ENCODE assay signal across 9 cellular contexts in the genomic region with DNA sequence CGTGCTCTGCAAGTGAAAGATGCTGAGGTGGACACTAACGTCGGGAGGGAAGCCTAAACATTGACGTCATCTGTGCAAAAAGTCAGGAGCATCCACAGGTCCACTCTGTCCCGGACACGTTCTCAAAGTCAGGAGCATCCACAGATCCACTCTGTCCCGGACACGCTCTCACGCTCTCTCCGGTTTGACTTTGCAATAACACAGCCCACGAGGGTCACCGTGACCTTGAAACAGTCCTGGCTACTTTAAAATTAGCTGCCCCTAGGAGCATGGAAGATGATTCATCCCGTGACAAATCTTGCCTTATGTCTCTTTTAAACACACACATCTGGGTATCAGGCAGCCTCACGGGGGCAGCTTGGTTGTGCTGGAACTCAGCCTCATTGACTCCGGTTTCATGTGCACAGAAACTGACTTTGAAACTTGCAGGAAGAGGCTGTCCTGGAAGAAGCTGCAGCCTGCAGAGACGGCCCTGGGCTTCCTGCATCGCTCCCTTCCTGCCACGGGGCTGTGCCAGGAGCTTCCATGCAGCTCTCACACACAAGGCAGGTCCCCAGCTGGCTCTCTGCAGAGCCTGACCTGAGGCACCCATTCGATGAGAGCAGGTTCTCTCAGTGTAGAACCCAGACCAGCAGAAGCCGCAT. TPM values are rescaled to one million over a fixed set of nuclear protein-coding genes. Genes with fewer than 3 reads are reported as not detected.
DNase-seq lines count a peak whose midpoint lies in the region; FAIRE-seq and TF ChIP-seq lines count a peak whose summit lies in the region.
"Had no signal": no experiment of that assay in that cellular context is flagged by ENCODE, and none has a peak within 500 bp of the region (broad histone marks: within the 10 kb centered on the region; RNA-seq: fewer than 3 reads in every experiment).

No MANE protein-coding gene starts in this region.

- no peaks in the 10 kb centered on the region for H3K9me2 ChIP-seq in Karpas-422 (replicated peaks; ENCODE audit: insufficient read depth, low read length)

- no peaks in the 10 kb centered on the region for H3K9me3 ChIP-seq in endothelial cell of umbilical vein (replicated peaks; ENCODE audit: control insufficient read depth, insufficient read depth, low read length)
- H3K9me3 ChIP-seq in mesodermal cell (ENCODE audit: control insufficient read depth, low read length): no peaks in the 10 kb centered on the region
- no peaks in the 10 kb centered on the region for H3K9me3 ChIP-seq in Karpas-422 (ENCODE audit: low read length)

- H3K4me2 ChIP-seq in endothelial cell of umbilical vein (ENCODE audit: insufficient read depth, low read length) (no peak overlapping the region), Karpas-422 (ENCODE audit: low read depth, low read length, poor library complexity, severe bottlenecking) (no peak overlapping the region)

- TF ChIP-seq POLR2A in endothelial cell of umbilical vein (IDR thresholded peaks at IDR 0.05; ENCODE audit: low read depth, low read length): no peak

- H3K27me3 ChIP-seq in endothelial cell of umbilical vein (ENCODE audit: control insufficient read depth in 2 of 2, insufficient read depth in 2 of 2, low read length in 2 of 2) (peaks cover 0 to 1% of the 10 kb centered on the region in 2 experiments), Karpas-422 (ENCODE audit: low read length) (no peaks in the 10 kb centered on the region)

- no peak overlapping the region for H3K9ac ChIP-seq in endothelial cell of umbilical vein (replicated peaks; ENCODE audit: extremely low read depth, insufficient read depth, low read length)
- H3K9ac ChIP-seq in Karpas-422 (ENCODE audit: low read length): no peak overlapping the region

- in situ Hi-C loops in ACHN (cut with HindIII; ENCODE audit: low pct_ligation_motif_present, low pct_unique_long_range_greater_than_20kb, low sequenced_read_pairs): no loop called here

- dilution Hi-C loops in endothelial cell of umbilical vein (cut with MboI; ENCODE audit: extremely low pct_ligation_motif_present, low sequenced_read_pairs): no loop called here

- H3K36me3 ChIP-seq in endothelial cell of umbilical vein (ENCODE audit: control insufficient read depth in 2 of 2, extremely low read depth in 1 of 2, insufficient read depth in 2 of 2, low read length in 2 of 2) (no peaks in the 10 kb centered on the region), mesodermal cell (ENCODE audit: control insufficient read depth, insufficient read depth, low read length) (no peaks in the 10 kb centered on the region), Karpas-422 (ENCODE audit: insufficient read depth, low read length) (no peaks in the 10 kb centered on the region)

- H3K27ac ChIP-seq in endothelial cell of umbilical vein (ENCODE audit: insufficient read depth, low read depth, low read length) (no peak overlapping the region), mesodermal cell (ENCODE audit: low read depth, low read length, severe bottlenecking) (peak overlapping the region; percentile 41), Karpas-422 (ENCODE audit: low read length) (no peak overlapping the region)
- H3K27ac ChIP-seq: HL-60 had no signal

- CTCF ChIA-PET in endothelial cell of umbilical vein (lab: Charles Lee): interaction anchor here (0.8 to 2.1 kb wide), 11 partner anchors 10 to 247 kb away, joined by 3 to 11 read pairs (median 6); no protein-coding TSS in a partner anchor

- no peaks in the 10 kb centered on the region for H3K4me1 ChIP-seq in endothelial cell of umbilical vein (ENCODE audit: control insufficient read depth, extremely low read depth, insufficient read depth, low read length)
- H3K4me1 ChIP-seq in mesodermal cell (ENCODE audit: control insufficient read depth, insufficient read depth, low read length, poor library complexity, severe bottlenecking): peaks cover 22% of the 10 kb centered on the region
- no peaks in the 10 kb centered on the region for H3K4me1 ChIP-seq in Karpas-422 (ENCODE audit: low read length)

- TF ChIP-seq CTCF in endothelial cell of umbilical vein (IDR thresholded peaks at IDR 0.05; ENCODE audit: extremely low read depth in 1 of 2, insufficient read depth in 1 of 2, low read depth in 1 of 2, low read length in 2 of 2): peak in 1 of 2 donors; percentile 11

- H3K4me3 ChIP-seq in endothelial cell of umbilical vein (replicated peaks in 1 of 3; ENCODE audit: insufficient read depth in 1 of 3, low read depth in 1 of 3, low read length in 3 of 3): no peak overlapping the region
- H3K4me3 ChIP-seq in mesodermal cell (ENCODE audit: extremely low read depth, insufficient read depth, low read length, poor library complexity, severe bottlenecking): no peak overlapping the region
- H3K4me3 ChIP-seq in Karpas-422 (ENCODE audit: low read length): no peak overlapping the region

- H4K20me1 ChIP-seq in endothelial cell of umbilical vein (replicated peaks; ENCODE audit: control insufficient read depth, extremely low read depth, insufficient read depth, low read length) (no peaks in the 10 kb centered on the region), Karpas-422 (ENCODE audit: insufficient read depth, low read depth, low read length) (no peaks in the 10 kb centered on the region)

- peak; percentile 66 for DNase-seq in ACHN
- DNase-seq in MV-4-11 (lab: John Stamatoyannopoulos, UW): peak; percentile 48
- DNase-seq in endothelial cell of umbilical vein (ENCODE audit: low read depth, low spot score): peak; percentile 57
- DNase-seq in NCI-H1092 treated with DMSO at 0.1 percent for 48 hours (lab: John Stamatoyannopoulos, UW): no peak
- DNase-seq in NCI-H2227 treated with DMSO at 0.1 percent for 48 hours (lab: John Stamatoyannopoulos, UW): no peak
- no peak for DNase-seq in Karpas-422
- no peak for DNase-seq in NCI-H2196 (lab: John Stamatoyannopoulos, UW; ENCODE audit: unreplicated experiment)

- intact Hi-C loops in endothelial cell of umbilical vein (cut with micrococcal nuclease): loop anchor here (2.0 kb wide), 1 partner anchor 22 kb away; no protein-coding TSS in a partner anchor

- BruUV-seq in endothelial cell of umbilical vein (replicated peaks; lab: Mats Ljungman, UMichigan): no TSS peak

- POLR2A ChIA-PET in endothelial cell of umbilical vein (lab: Charles Lee): no interaction called here

- FAIRE-seq in endothelial cell of umbilical vein (lab: Jason Lieb, UNC): peak; percentile 73

- H3K79me2 ChIP-seq in endothelial cell of umbilical vein (ENCODE audit: control insufficient read depth, insufficient read depth, low read length): no peaks in the 10 kb centered on the region
- H3K79me2 ChIP-seq in Karpas-422 (ENCODE audit: low read length): no peaks in the 10 kb centered on the region

- no peaks in the 10 kb centered on the region for H3K9me1 ChIP-seq in endothelial cell of umbilical vein (replicated peaks; ENCODE audit: control insufficient read depth, extremely low read depth, insufficient read depth, low read length)

- no peak overlapping the region for H2AFZ ChIP-seq in endothelial cell of umbilical vein (ENCODE audit: low read depth, low read length)
- H2AFZ ChIP-seq in Karpas-422 (ENCODE audit: low read length): no peak overlapping the region

- WGBS in mesodermal cell (ENCODE audit: insufficient coverage in 2 of 2), 2 experiments: 83 to 84% methylated on average over 20 of the region's 20 CpGs

TF ChIP-seq in endothelial cell of umbilical vein, 7 proteins besides CTCF, POLR2A, EP300 and RAD21:
- TF ChIP-seq MYC (IDR thresholded peaks at IDR 0.05; ENCODE audit: low read depth, low read length) (no peak), FOS (IDR thresholded peaks at IDR 0.05; ENCODE audit: borderline replicate concordance, insufficient read depth, low read length) (peak; percentile 17)

RNA-seq across cellular contexts. Expression of a gene that starts 18.1 kb away (rescaled TPM):
- 252 and 274 TPM in 2 replicates for total RNA-seq in endothelial cell of umbilical vein
- 198 and 296 TPM in 2 replicates for polyA plus RNA-seq in endothelial cell of umbilical vein
- polyA plus RNA-seq in endothelial cell of umbilical vein (2011; cell fraction: cytosol; rRNA removed): 141 and 210 TPM in 2 replicates
- 261 and 289 TPM in 2 replicates for polyA plus RNA-seq in endothelial cell of umbilical vein (2011; cell fraction: nucleus; rRNA removed)
- 99.3 and 197 TPM in 2 replicates for polyA plus RNA-seq in endothelial cell of umbilical vein (2012)
- 51.4 and 59.0 TPM in 2 replicates for polyA minus RNA-seq in endothelial cell of umbilical vein
- polyA minus RNA-seq in endothelial cell of umbilical vein (2011; cell fraction: cytosol; rRNA and poly(A)+ RNA removed): not detected
- polyA minus RNA-seq in endothelial cell of umbilical vein (2011; cell fraction: nucleus; rRNA and poly(A)+ RNA removed): 37.0 and 65.1 TPM in 2 replicates
- 343 TPM for polyA plus RNA-seq in mesodermal cell (2013, experiment 1 of 2)
- 309 TPM for polyA plus RNA-seq in mesodermal cell (2013, experiment 2 of 2)
- total RNA-seq in Karpas-422 (2014; rRNA removed; shearing (Covaris generic); ENCODE audit: low replicate concordance): 0.11 and 0.36 TPM in 2 replicates

Comparison
In these comparisons a context has a peak if more than half of its experiments do, and no peak if none do; other contexts are left out.
1. DNase-seq: peak in ACHN (single experiment), MV-4-11 (single experiment) and endothelial cell of umbilical vein (single experiment); none in NCI-H1092 treated with DMSO at 0.1 percent for 48 hours (single experiment), NCI-H2227 treated with DMSO at 0.1 percent for 48 hours (single experiment), Karpas-422 (single experiment) and NCI-H2196 (single experiment).
2. RNA of a gene that starts 18.1 kb away (total RNA-seq): 252 to 274 TPM in endothelial cell of umbilical vein; 0.11 to 0.36 TPM in Karpas-422; every median in the first group is over 100 times any median in the second.